In genomic region chr7:107579881-107580715, GRCh38 we compare ENCODE assay signal across 1 cellular context.
TF ChIP-seq lines count a peak whose summit lies in the region.

Gene BCAP29, plus strand, starts transcription at chr7:107580246. Its CDS starts 527 bp downstream, at chr7:107580773.

TF ChIP-seq in HEK293, 187 proteins besides CTCF, POLR2A, EP300 and RAD21 (continued from another document and continues in another):
- TF ChIP-seq ZNF404 (tag by site-specific recombination; IDR thresholded peaks at IDR 0.05) (no peak), ZNF274 (IDR thresholded peaks at IDR 0.05; ENCODE audit: low read length) (no peak), ZNF274 (tag by site-specific recombination; IDR thresholded peaks at IDR 0.05; ENCODE audit: borderline replicate concordance) (no peak), REPIN1 (tag by site-specific recombination; IDR thresholded peaks at IDR 0.05; ENCODE audit: low read depth) (no peak), ZNF664 (tag by site-specific recombination; IDR thresholded peaks at IDR 0.05) (0 out of 2 replicates have a peak, but pooled peaks have one; percentile 7), SP7 (tag by site-specific recombination; IDR thresholded peaks at IDR 0.05) (peak; percentile 26; the same call in 1 of the 2 replicates), HIC1 (tag by site-specific recombination; IDR thresholded peaks at IDR 0.05) (no peak), ZNF433 (tag by site-specific recombination; IDR thresholded peaks at IDR 0.05; ENCODE audit: low read depth) (no peak), HOXD13 (CRISPR knock-in tag; IDR thresholded peaks at IDR 0.05; ENCODE audit: borderline replicate concordance) (no peak), ZNF398 (tag by site-specific recombination; IDR thresholded peaks at IDR 0.05) (no peak; the same call in 1 of the 2 replicates), ZNF391 (tag by site-specific recombination; IDR thresholded peaks at IDR 0.05; ENCODE audit: borderline replicate concordance, low read depth) (no peak), ZNF548 (tag by site-specific recombination; IDR thresholded peaks at IDR 0.05) (no peak), ZNF501 (tag by site-specific recombination; IDR thresholded peaks at IDR 0.05) (no peak; the same call in 1 of the 2 replicates), ZNF843 (tag by site-specific recombination; IDR thresholded peaks at IDR 0.05) (no peak), ZNF211 (tag by site-specific recombination; IDR thresholded peaks at IDR 0.05; ENCODE audit: low read depth) (no peak), ZNF184 (tag by site-specific recombination; IDR thresholded peaks at IDR 0.05) (no peak), ZNF777 (tag by site-specific recombination; IDR thresholded peaks at IDR 0.05; ENCODE audit: borderline replicate concordance) (no peak), KLF1 (tag by site-specific recombination; IDR thresholded peaks at IDR 0.05) (peak; percentile 63), ZNF423 (tag by site-specific recombination; IDR thresholded peaks at IDR 0.05) (0 out of 2 replicates have a peak, but pooled peaks have one; percentile 34), ZNF785 (tag by site-specific recombination; IDR thresholded peaks at IDR 0.05) (no peak), ZNF639 (tag by site-specific recombination; IDR thresholded peaks at IDR 0.05) (0 out of 2 replicates have a peak, but pooled peaks have one; percentile 35), ZNF366 (tag by site-specific recombination; conservative IDR thresholded peaks at IDR 0.05) (no peak), ZNF596 (tag by site-specific recombination; IDR thresholded peaks at IDR 0.05) (0 out of 2 replicates have a peak, but pooled peaks have one; percentile 57), ZNF416 (tag by site-specific recombination; IDR thresholded peaks at IDR 0.05) (no peak), ZNF24 (tag by site-specific recombination; IDR thresholded peaks at IDR 0.05) (no peak), ZNF280C (tag by site-specific recombination; IDR thresholded peaks at IDR 0.05) (no peak), HOXA7 (CRISPR knock-in tag; IDR thresholded peaks at IDR 0.05; ENCODE audit: borderline replicate concordance) (no peak), ZNF341 (tag by site-specific recombination; IDR thresholded peaks at IDR 0.05; ENCODE audit: low read depth) (peak; percentile 93), ZNF266 (tag by site-specific recombination; IDR thresholded peaks at IDR 0.05; ENCODE audit: low read depth) (no peak), ZNF701 (tag by site-specific recombination; IDR thresholded peaks at IDR 0.05) (no peak), PRDM6 (tag by site-specific recombination; IDR thresholded peaks at IDR 0.05) (no peak), BCL6B (tag by site-specific recombination; IDR thresholded peaks at IDR 0.05) (no peak), ZNF10 (tag by site-specific recombination; IDR thresholded peaks at IDR 0.05) (peak; percentile 94), ZNF791 (tag by site-specific recombination; IDR thresholded peaks at IDR 0.05) (no peak), OSR2 (tag by site-specific recombination; IDR thresholded peaks at IDR 0.05) (no peak), ZNF214 (tag by site-specific recombination; IDR thresholded peaks at IDR 0.05; ENCODE audit: borderline replicate concordance) (no peak), KLF17 (tag by site-specific recombination; IDR thresholded peaks at IDR 0.05) (no peak), ZBTB44 (tag by site-specific recombination; IDR thresholded peaks at IDR 0.05) (0 out of 2 replicates have a peak, but pooled peaks have one; percentile 41), SALL2 (tag by site-specific recombination; IDR thresholded peaks at IDR 0.05; ENCODE audit: borderline replicate concordance) (no peak), ZBTB1 (tag by site-specific recombination; IDR thresholded peaks at IDR 0.05) (no peak), ZSCAN18 (tag by site-specific recombination; IDR thresholded peaks at IDR 0.05) (no peak), ZNF114 (tag by site-specific recombination; IDR thresholded peaks at IDR 0.05) (no peak), ZNF48 (tag by site-specific recombination; IDR thresholded peaks at IDR 0.05) (no peak), ZFP3 (tag by site-specific recombination; IDR thresholded peaks at IDR 0.05; ENCODE audit: low read depth) (no peak), ZBTB17 (tag by site-specific recombination; IDR thresholded peaks at IDR 0.05) (no peak; the same call in 1 of the 2 replicates), ZSCAN4 (tag by site-specific recombination; IDR thresholded peaks at IDR 0.05) (no peak), ZNF544 (tag by site-specific recombination; IDR thresholded peaks at IDR 0.05) (no peak), ZNF121 (tag by site-specific recombination; IDR thresholded peaks at IDR 0.05) (0 out of 2 replicates have a peak, but pooled peaks have one; percentile 19), MYNN (tag by site-specific recombination; IDR thresholded peaks at IDR 0.05; ENCODE audit: borderline replicate concordance) (no peak), ZIC2 (tag by site-specific recombination; IDR thresholded peaks at IDR 0.05) (no peak), ZNF521 (tag by site-specific recombination; IDR thresholded peaks at IDR 0.05) (no peak), ZSCAN23 (tag by site-specific recombination; IDR thresholded peaks at IDR 0.05) (no peak), ZXDB (tag by site-specific recombination; IDR thresholded peaks at IDR 0.05) (peak; percentile 54), TRIM28 (IDR thresholded peaks at IDR 0.05; ENCODE audit: borderline replicate concordance, low read length) (no peak)
